19 cellular contexts compared by ENCODE assay signal in genomic region chr15:77474987-77475385, GRCh38. TPM values are rescaled to one million over a fixed set of nuclear protein-coding genes. Genes with fewer than 3 reads are reported as not detected.
DNase-seq lines count a peak whose midpoint lies in the region; ATAC-seq and TF ChIP-seq lines count a peak whose summit lies in the region.
"Had no signal": no experiment of that assay in that cellular context is flagged by ENCODE, and none has a peak within 500 bp of the region (broad histone marks: within the 10 kb centered on the region; RNA-seq: fewer than 3 reads in every experiment).

No MANE protein-coding gene starts in this region.

- TF ChIP-seq RAD21 in neural cell (conservative IDR thresholded peaks at IDR 0.05) = no peak

- H3K27ac ChIP-seq in SK-N-MC (peak overlapping the region; percentile 80), neural cell (ENCODE audit: low read length) (peak overlapping the region; percentile 61), Karpas-422 (ENCODE audit: low read length) (no peak overlapping the region)

- H3K27me3 ChIP-seq in neural cell (ENCODE audit: insufficient read depth, low read depth, low read length) = no peaks in the 10 kb centered on the region
- H3K27me3 ChIP-seq in Karpas-422 (ENCODE audit: low read length) = no peaks in the 10 kb centered on the region

- no peak overlapping the region for H2AFZ ChIP-seq in neural cell (ENCODE audit: low read depth, low read length)
- H2AFZ ChIP-seq in Karpas-422 (ENCODE audit: low read length) = no peak overlapping the region

- H3K4me1 ChIP-seq in Karpas-422 (ENCODE audit: low read length) = no peaks in the 10 kb centered on the region

- TF ChIP-seq EP300 in neural cell (conservative IDR thresholded peaks at IDR 0.05; ENCODE audit: poor library complexity, severe bottlenecking) = peak; percentile 8

- H3K79me2 ChIP-seq in neural cell (replicated peaks; ENCODE audit: insufficient read depth, low read length) (no peaks in the 10 kb centered on the region), Karpas-422 (ENCODE audit: low read length) (no peaks in the 10 kb centered on the region)

- H3K36me3 ChIP-seq in SK-N-MC (ENCODE audit: insufficient read depth, low read length) = peaks cover 65% of the 10 kb centered on the region
- peaks cover 20% of the 10 kb centered on the region for H3K36me3 ChIP-seq in neural cell (ENCODE audit: insufficient read depth, low read length)
- H3K36me3 ChIP-seq in Karpas-422 (ENCODE audit: insufficient read depth, low read length) = peaks cover 3% of the 10 kb centered on the region; the same call in 1 of the 2 replicates

- DNase-seq in DMS79 (lab: John Stamatoyannopoulos, UW) = peak; percentile 58
- peak; percentile 5 for DNase-seq in NCI-H1436 treated with DMSO at 0.1 percent for 48 hours (lab: John Stamatoyannopoulos, UW)
- no peak for DNase-seq in SK-N-MC (ENCODE audit: low read depth, low spot score)
- no peak for DNase-seq in GDM1 (lab: John Stamatoyannopoulos, UW)
- DNase-seq in Karpas-422 = no peak
- no peak for DNase-seq in CD1c-positive myeloid dendritic cell (ENCODE audit: extremely low spot score)
- DNase-seq: activated CD8-positive, alpha-beta memory T cell treated with anti-CD3 and anti-CD28 coated beads for 24 hours; activated naive CD4-positive, alpha-beta T cell treated with anti-CD3 and anti-CD28 coated beads, Interleukin-2, amount 10 ng/mL, durations not matched to agents 7 days and 5 days; activated T-cell treated with anti-CD3 and anti-CD28 coated beads, Interleukin-2, amount 50 U/mL, for 4 hours; amygdala; CD4-positive, alpha-beta memory T cell; nephron progenitor cell; stimulated activated CD4-positive, alpha-beta T cell treated with anti-CD3 and anti-CD28 coated beads, Interleukin-1b, Interleukin-23, amount 100 ng/mL, for 48 hours had no signal

- H3K4me2 ChIP-seq in neural cell (ENCODE audit: low read length) = no peak overlapping the region
- H3K4me2 ChIP-seq in Karpas-422 (ENCODE audit: low read depth, low read length, poor library complexity, severe bottlenecking) = no peak overlapping the region

- no peaks in the 10 kb centered on the region for H3F3A ChIP-seq in neural cell (ENCODE audit: insufficient read depth, low read length, poor library complexity, severe bottlenecking)

- H4K20me1 ChIP-seq in neural cell (ENCODE audit: insufficient read depth) (no peaks in the 10 kb centered on the region), Karpas-422 (ENCODE audit: insufficient read depth, low read depth, low read length) (no peaks in the 10 kb centered on the region)

- TF ChIP-seq CTCF in neural cell (IDR thresholded peaks at IDR 0.05; ENCODE audit: poor library complexity, severe bottlenecking) = no peak

- H3K9me2 ChIP-seq in neural cell (ENCODE audit: insufficient read depth, low read length) = no peaks in the 10 kb centered on the region
- no peaks in the 10 kb centered on the region for H3K9me2 ChIP-seq in Karpas-422 (replicated peaks; ENCODE audit: insufficient read depth, low read length)

- H3K9ac ChIP-seq in SK-N-MC (ENCODE audit: insufficient read length) (no peak overlapping the region), neural cell (ENCODE audit: low read length) (peak overlapping the region; percentile 6), Karpas-422 (ENCODE audit: low read length) (no peak overlapping the region)

- H3K9me3 ChIP-seq in SK-N-MC (ENCODE audit: low read depth, low read length) (no peaks in the 10 kb centered on the region), neural cell (ENCODE audit: low read length) (no peaks in the 10 kb centered on the region), Karpas-422 (ENCODE audit: low read length) (no peaks in the 10 kb centered on the region)

- no peak for ATAC-seq in HG03025 (IDR thresholded peaks at IDR 0.05; ENCODE audit: low FRiP score, unreplicated experiment)
- ATAC-seq: activated T-cell treated with anti-CD3 and anti-CD28 coated beads, Interleukin-2, amount 50 U/mL, for 4 hours; GM12878; HCT116; K562; stimulated activated effector memory CD8-positive, alpha-beta T cell treated with anti-CD3 and anti-CD28 coated beads, Interleukin-12 subunit alpha, Interleukin-12 subunit beta, amount 100 ng/mL, for 72 hours had no signal

- H3K4me3 ChIP-seq in SK-N-MC (peak overlapping the region; percentile 23), neural cell (ENCODE audit: low read length) (peak overlapping the region; percentile 19), Karpas-422 (ENCODE audit: low read length) (no peak overlapping the region)
- H3K4me3 ChIP-seq: GM12878, K562 had no signal

TF ChIP-seq in neural cell, 6 proteins besides CTCF, POLR2A, EP300 and RAD21:
- TF ChIP-seq EZH2 (IDR thresholded peaks at IDR 0.05; ENCODE audit: borderline replicate concordance, insufficient read depth, low read length, poor library complexity, severe bottlenecking) = no peak
- no peak for TF ChIP-seq REST (IDR thresholded peaks at IDR 0.05; ENCODE audit: borderline replicate concordance)
- TF ChIP-seq TAF1 (IDR thresholded peaks at IDR 0.05; ENCODE audit: low read depth) = no peak
- no peak for TF ChIP-seq SMC3 (conservative IDR thresholded peaks at IDR 0.05; ENCODE audit: poor library complexity)
- TF ChIP-seq POLR2AphosphoS5 (IDR thresholded peaks at IDR 0.05) = no peak
- no peak for TF ChIP-seq MXI1 (conservative IDR thresholded peaks at IDR 0.05; ENCODE audit: poor library complexity, severe bottlenecking)
TF ChIP-seq in neural cell: peak in this region for 0.

RNA-seq across cellular contexts. Expression of gene HMG20A, which starts 54.3 kb away (rescaled TPM):
- polyA plus RNA-seq in neural cell = 52.2 and 52.4 TPM in 2 replicates
- 102 and 104 TPM in 2 replicates for polyA minus RNA-seq in neural cell
- 21.4 and 26.2 TPM in 2 replicates for total RNA-seq in Karpas-422 (2014; rRNA removed; shearing (Covaris generic); ENCODE audit: low replicate concordance)

RNA-seq across cellular contexts. Expression of gene PEAK1, which starts 55.1 kb away (rescaled TPM):
- 5.2 and 5.8 TPM in 2 replicates for polyA plus RNA-seq in neural cell
- 44.3 and 60.0 TPM in 2 replicates for polyA minus RNA-seq in neural cell
- 1.4 and 2.5 TPM in 2 replicates for total RNA-seq in Karpas-422 (2014; rRNA removed; shearing (Covaris generic); ENCODE audit: low replicate concordance)

Comparison
In these comparisons a context has a peak if more than half of its experiments do, and no peak if none do; other contexts are left out.
1. DNase-seq: peak in DMS79 (single experiment) and NCI-H1436 treated with DMSO at 0.1 percent for 48 hours (single experiment); none in SK-N-MC (single experiment), GDM1 (single experiment), Karpas-422 (single experiment) and CD1c-positive myeloid dendritic cell (single experiment).